In genomic region chr4:98939892-98940298, GRCh38 we compare ENCODE assay signal across 9 cellular contexts. TPM values are rescaled to one million over a fixed set of nuclear protein-coding genes. Genes with fewer than 3 reads are reported as not detected.
A peak's percentile ranks its signal among the peaks of the same experiment; 100 is the strongest.
DNase-seq lines count a peak whose midpoint lies in the region; ATAC-seq, FAIRE-seq and TF ChIP-seq lines count a peak whose summit lies in the region.
"Had no signal": no experiment of that assay in that cellular context is flagged by ENCODE, and none has a peak within 500 bp of the region (broad histone marks: within the 10 kb centered on the region; RNA-seq: fewer than 3 reads in every experiment).

No MANE protein-coding gene starts in this region.

- TF ChIP-seq CTCF in BJ (IDR thresholded peaks at IDR 0.05; ENCODE audit: insufficient read depth, low read depth, low read length) (peak; percentile 79), GM13976 (IDR thresholded peaks at IDR 0.05; ENCODE audit: borderline replicate concordance, control extremely low read depth, extremely low read depth, insufficient read depth, missing control alignments) (peak; percentile 46)

- DNase-seq in BJ (ENCODE audit: low read depth) (peak; percentile 37), GM13976 (ENCODE audit: low spot score) (no peak), HPDE6-E6E7 (ENCODE audit: extremely low spot score) (peak; percentile 37), germinal center (ENCODE audit: low spot score) (peak; percentile 36), retina (peak; percentile 28)
- DNase-seq in activated naive CD4-positive, alpha-beta T cell (lab: John Stamatoyannopoulos, UW): no peak

- H3K27me3 ChIP-seq in BJ (ENCODE audit: control insufficient read depth, insufficient read depth, low read length): no peaks in the 10 kb centered on the region
- H3K27me3 ChIP-seq: SJSA1 had no signal

- ATAC-seq in HG02840 (IDR thresholded peaks at IDR 0.05; ENCODE audit: low FRiP score, unreplicated experiment): no peak

- POLR2A ChIA-PET in BJ (lab: Charles Lee): interaction anchor here (0.6 kb wide), 1 partner anchor 480 kb away, joined by 5 read pairs; no protein-coding TSS in a partner anchor

- CTCF ChIA-PET in BJ (lab: Yijun Ruan, JAX): interaction anchor here (0.7 to 1.5 kb wide), 4 partner anchors 9 to 117 kb away, joined by 3 to 5 read pairs (median 4); no protein-coding TSS in a partner anchor

- FAIRE-seq in TTC549 (lab: Jason Lieb, UNC): peak; percentile 85

- no peaks in the 10 kb centered on the region for H3K36me3 ChIP-seq in BJ (ENCODE audit: control insufficient read depth, insufficient read depth, low read length)
- H3K36me3 ChIP-seq: SJSA1 had no signal

- in situ Hi-C loops in GM13976 (cut with MboI; ENCODE audit: low sequenced_read_pairs, unreplicated experiment): no loop called here

- no peak overlapping the region for H3K4me3 ChIP-seq in BJ (ENCODE audit: low read depth, low read length)
- H3K4me3 ChIP-seq: SJSA1 had no signal

RNA-seq across cellular contexts. Expression of gene EIF4E, which starts 11.0 kb away (rescaled TPM):
- 24.6 and 79.1 TPM in 2 replicates for polyA plus RNA-seq in BJ (2011; rRNA removed)
- 22.1 and 31.5 TPM in 2 replicates for polyA minus RNA-seq in BJ (2011; rRNA and poly(A)+ RNA removed)

RNA-seq across cellular contexts. Expression of gene METAP1, which starts 55.6 kb away (rescaled TPM):
- polyA plus RNA-seq in BJ (2011; rRNA removed): 50.2 and 54.1 TPM in 2 replicates
- 27.2 and 37.2 TPM in 2 replicates for polyA minus RNA-seq in BJ (2011; rRNA and poly(A)+ RNA removed)

Comparison
In these comparisons a context has a peak if more than half of its experiments do, and no peak if none do; other contexts are left out.
1. DNase-seq: peak in BJ (single experiment), HPDE6-E6E7 (single experiment), germinal center (single experiment) and retina (single experiment); none in GM13976 (single experiment) and activated naive CD4-positive, alpha-beta T cell (0 of 4).